ENCODE assay signal across 14 cellular contexts in genomic region chr7:50721661-50722259, GRCh38.
DNase-seq lines count a peak whose midpoint lies in the region; ATAC-seq and TF ChIP-seq lines count a peak whose summit lies in the region.
"Had no signal": no experiment of that assay in that cellular context is flagged by ENCODE, and none has a peak within 500 bp of the region (broad histone marks: within the 10 kb centered on the region; RNA-seq: fewer than 3 reads in every experiment).

No MANE protein-coding gene starts in this region.

- TF ChIP-seq POLR2A in upper lobe of left lung (IDR thresholded peaks at IDR 0.05) (no peak), thyroid gland (IDR thresholded peaks at IDR 0.05) (no peak)

- H3K36me3 ChIP-seq in lung (ENCODE audit: control insufficient read depth in 2 of 2, insufficient read depth in 2 of 2, low read length in 2 of 2), result peaks cover 0 to 5% of the 10 kb centered on the region in 2 donors
- H3K36me3 ChIP-seq in upper lobe of left lung, result no peaks in the 10 kb centered on the region
- no peaks in the 10 kb centered on the region for H3K36me3 ChIP-seq in thyroid gland

- H3K4me3 ChIP-seq in lung, result no peak overlapping the region
- H3K4me3 ChIP-seq in upper lobe of left lung, result no peak overlapping the region
- H3K4me3 ChIP-seq in thyroid gland (replicated peaks in 1 of 3), result no peak overlapping the region
- H3K4me3 ChIP-seq: tibial nerve had no signal

- intact Hi-C loops in Right ventricle myocardium superior (cut with DNase I), result no loop called here
- intact Hi-C loops in cardiac septum (cut with DNase I), result no loop called here
- intact Hi-C loops in thyroid gland (cut with DNase I), result no loop called here

- no peak for DNase-seq in Right ventricle myocardium superior
- DNase-seq in cardiac septum (ENCODE audit: low spot score), result no peak
- DNase-seq in dermis blood vessel endothelial cell, result peak; percentile 43
- no peak for DNase-seq in lung (ENCODE audit: low spot score)
- no peak for DNase-seq in upper lobe of left lung
- no peak for DNase-seq in thyroid gland
- DNase-seq: activated CD4-positive, alpha-beta memory T cell treated with anti-CD3 and anti-CD28 coated beads, Interleukin-2, amount 10 ng/mL, durations not matched to agents 7 days and 5 days; CD8-positive, alpha-beta T cell; NCI-H526; SW 1271 had no signal

- TF ChIP-seq CTCF in lung (IDR thresholded peaks at IDR 0.05; ENCODE audit: control extremely low read depth, extremely low read depth) (no peak), upper lobe of left lung (IDR thresholded peaks at IDR 0.05) (no peak), thyroid gland (IDR thresholded peaks at IDR 0.05) (no peak)

- TF ChIP-seq EP300 in upper lobe of left lung (IDR thresholded peaks at IDR 0.05), result no peak

- H3K4me1 ChIP-seq in lung (ENCODE audit: control insufficient read depth in 2 of 2, insufficient read depth in 2 of 2, low read length in 2 of 2) (peaks cover 10 to 32% of the 10 kb centered on the region in 2 donors), upper lobe of left lung (peaks cover 42 to 80% (median 56%) of the 10 kb centered on the region in 4 donors), thyroid gland (peaks cover 0 to 16% of the 10 kb centered on the region in 2 donors)

- H3K9me3 ChIP-seq in lung (ENCODE audit: control insufficient read depth in 2 of 2, insufficient read depth in 1 of 2, low read length in 1 of 2) (peaks cover 0 to 3% of the 10 kb centered on the region in 2 donors), upper lobe of left lung (no peaks in the 10 kb centered on the region), thyroid gland (no peaks in the 10 kb centered on the region)
- H3K9me3 ChIP-seq: tibial nerve had no signal

- H3K27ac ChIP-seq in lung (ENCODE audit: low read depth in 1 of 2, low read length in 1 of 2), result peak overlapping the region in 1 of 2 donors; percentile 38
- peak overlapping the region in 3 of 4 donors; percentile 44 to 78 (median 61) for H3K27ac ChIP-seq in upper lobe of left lung
- no peak overlapping the region for H3K27ac ChIP-seq in thyroid gland
- H3K27ac ChIP-seq: tibial nerve had no signal

- 63 to 78% methylated on average over 10 of the region's 10 CpGs for WGBS in lung, 2 donors
- 57 to 69% methylated on average over 10 of the region's 10 CpGs for WGBS in upper lobe of left lung, 2 donors
- WGBS in thyroid gland, 2 donors, result 81 to 84% methylated on average over 10 of the region's 10 CpGs

- no peaks in the 10 kb centered on the region for H3K27me3 ChIP-seq in lung (ENCODE audit: control insufficient read depth, insufficient read depth)
- no peaks in the 10 kb centered on the region for H3K27me3 ChIP-seq in upper lobe of left lung
- no peaks in the 10 kb centered on the region for H3K27me3 ChIP-seq in thyroid gland
- H3K27me3 ChIP-seq: tibial nerve had no signal

- ATAC-seq in Right ventricle myocardium superior (ENCODE audit: poor library complexity) (peak; percentile 66), lung (ENCODE audit: insufficient read depth, low FRiP score) (peak; percentile 28), upper lobe of left lung (ENCODE audit: low FRiP score in 2 of 2) (peak; percentile 49 to 62), GM19328 (IDR thresholded peaks at IDR 0.05; ENCODE audit: unreplicated experiment) (no peak), GM18502 (IDR thresholded peaks at IDR 0.05; ENCODE audit: poor library complexity, unreplicated experiment) (no peak)
- ATAC-seq: CD8-positive, alpha-beta T cell; HCT116 had no signal

Comparison
In these comparisons a context has a peak if more than half of its experiments do, and no peak if none do; other contexts are left out.
1. ATAC-seq: peak in Right ventricle myocardium superior (single experiment), lung (single experiment) and upper lobe of left lung (2 of 2); none in GM19328 (single experiment) and GM18502 (single experiment).
2. H3K27ac ChIP-seq: peak in upper lobe of left lung (3 of 4); none in thyroid gland (0 of 3).